Comparison of ENCODE assay signal across 8 cellular contexts in genomic region chrX:115690554-115691216, GRCh38.
A peak's percentile ranks its signal among the peaks of the same experiment; 100 is the strongest.
DNase-seq lines count a peak whose midpoint lies in the region; ATAC-seq, FAIRE-seq and TF ChIP-seq lines count a peak whose summit lies in the region.

No MANE protein-coding gene starts in this region.

- H3K9me3 Mint-ChIP-seq in neural crest cell: no peaks in the 10 kb centered on the region

- no peak overlapping the region for H3K4me3 Mint-ChIP-seq in neural crest cell

- ATAC-seq in HG03280 (IDR thresholded peaks at IDR 0.05; ENCODE audit: unreplicated experiment): peak; percentile 77

- FAIRE-seq in urothelium cell line (lab: Jason Lieb, UNC): no peak

- H3K4me1 Mint-ChIP-seq in neural crest cell: peaks cover 12% of the 10 kb centered on the region

- peak; percentile 27 for DNase-seq in COLO829 (ENCODE audit: low spot score)
- peak; percentile 27 for DNase-seq in GM19238 (ENCODE audit: insufficient read length, low spot score)
- DNase-seq in NCI-H2171 treated with DMSO at 0.1 percent for 48 hours (lab: John Stamatoyannopoulos, UW): peak; percentile 43
- DNase-seq in activated CD8-positive, alpha-beta memory T cell treated with anti-CD3 and anti-CD28 coated beads for 24 hours: peak; percentile 66
- DNase-seq in fibroblast of peridontal ligament (ENCODE audit: extremely low read depth): peak; percentile 91
- DNase-seq in neural crest cell (ENCODE audit: low read depth, low spot score): peak; percentile 84
- peak; percentile 32 for DNase-seq in urothelium cell line (ENCODE audit: low spot score)

- H3K36me3 Mint-ChIP-seq in neural crest cell (ENCODE audit: low read depth): no peaks in the 10 kb centered on the region

- peak; percentile 92 for TF ChIP-seq CTCF in neural crest cell (conservative IDR thresholded peaks at IDR 0.05)

- peaks cover 7% of the 10 kb centered on the region for H3K27me3 Mint-ChIP-seq in neural crest cell (ENCODE audit: low read depth)

- H3K27ac Mint-ChIP-seq in neural crest cell (ENCODE audit: unreplicated experiment): peak overlapping the region; percentile 0

Comparison
In these comparisons a context has a peak if more than half of its experiments do, and no peak if none do; other contexts are left out.
1. Peak in every context shown above with its lines: DNase-seq and ATAC-seq.
2. DNase-seq: peak in every context shown above with its lines; median percentile 91 in fibroblast of peridontal ligament; 84 in neural crest cell; 66 in activated CD8-positive, alpha-beta memory T cell treated with anti-CD3 and anti-CD28 coated beads for 24 hours; 43 in NCI-H2171 treated with DMSO at 0.1 percent for 48 hours; 32 in urothelium cell line; 27 in COLO829; 27 in GM19238.